In the genomic region with DNA sequence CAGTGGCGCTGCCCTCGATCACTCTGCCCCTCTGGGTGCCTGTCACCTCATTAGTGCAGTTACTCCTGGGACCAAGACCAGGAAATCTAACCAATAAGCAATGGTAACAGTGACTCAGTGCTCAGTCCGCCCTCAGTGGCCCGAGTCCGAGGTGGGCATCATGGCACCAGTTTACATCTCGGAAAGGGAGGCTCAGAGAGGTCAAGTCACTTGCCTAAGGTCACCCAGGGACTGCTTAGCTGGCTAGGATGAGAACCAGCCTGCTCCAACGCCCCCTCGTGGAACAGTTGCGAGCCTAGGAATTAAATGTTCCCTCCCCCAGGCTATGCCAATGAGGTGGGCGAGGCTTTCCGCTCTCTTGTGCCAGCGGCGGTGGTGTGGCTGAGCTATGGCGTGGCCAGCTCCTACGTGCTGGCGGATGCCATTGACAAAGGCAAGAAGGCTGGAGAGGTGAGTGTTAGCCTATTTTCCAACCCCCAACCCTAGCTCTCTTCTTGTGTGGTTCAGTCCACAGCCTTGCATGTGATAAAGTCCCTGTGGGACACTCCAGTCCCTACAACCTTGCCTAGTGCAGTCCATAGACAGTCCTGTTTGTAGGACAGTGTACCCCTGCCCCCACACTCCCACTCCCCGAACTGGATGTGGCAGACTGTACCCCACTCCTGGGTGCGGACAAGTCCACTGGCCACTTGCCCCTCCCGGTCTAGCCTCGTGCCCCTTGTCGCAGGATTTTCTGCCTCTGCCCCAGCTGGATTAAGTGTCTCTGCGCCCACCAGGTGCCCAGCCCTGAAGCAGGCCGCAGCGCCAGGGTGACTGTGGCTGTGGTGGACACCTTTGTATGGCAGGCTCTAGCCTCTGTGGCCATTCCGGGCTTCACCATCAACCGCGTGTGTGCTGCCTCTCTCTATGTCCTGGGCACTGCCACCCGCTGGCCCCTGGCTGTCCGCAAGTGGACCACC, we compare ENCODE assay signal across 8 cellular contexts. TPM values are rescaled to one million over a fixed set of nuclear protein-coding genes. Genes with fewer than 3 reads are reported as not detected.
A peak's percentile ranks its signal among the peaks of the same experiment; 100 is the strongest.
DNase-seq lines count a peak whose midpoint lies in the region; ATAC-seq and TF ChIP-seq lines count a peak whose summit lies in the region.

No MANE protein-coding gene starts in this region.

- H2AFZ ChIP-seq in OCI-LY7 (ENCODE audit: low read length), result peak overlapping the region; percentile 85; the same call in 1 of the 2 replicates

- WGBS in HUES64, result 50% methylated on average over 29 of the region's 29 CpGs

- ATAC-seq in GM19397 (IDR thresholded peaks at IDR 0.05; ENCODE audit: unreplicated experiment), result no peak

- H3K9me3 ChIP-seq in HUES64 (ENCODE audit: insufficient read depth, low read depth, low read length) (no peaks in the 10 kb centered on the region), OCI-LY7 (ENCODE audit: low read length) (no peaks in the 10 kb centered on the region), mucosa of stomach (ENCODE audit: control insufficient read depth, low read length) (no peaks in the 10 kb centered on the region)

- H3K4me2 ChIP-seq in OCI-LY7 (ENCODE audit: low read length), result peak overlapping the region; percentile 99

- H3K27me3 ChIP-seq in HUES64 (ENCODE audit: insufficient read depth, low read length) (no peaks in the 10 kb centered on the region), mucosa of stomach (ENCODE audit: control insufficient read depth, insufficient read depth, low read length) (no peaks in the 10 kb centered on the region)

- CTCF ChIA-PET in OCI-LY7 (lab: Charles Lee; ENCODE audit: unreplicated experiment), result interaction anchor here (0.6 to 1.3 kb wide), 2 partner anchors 139 to 681 kb away, joined by 3 to 5 read pairs; a partner anchor contains a TSS

- intact Hi-C loops in OCI-LY7 (cut with micrococcal nuclease; ENCODE audit: unreplicated experiment), result loop anchor here (1.0 to 10.0 kb wide), 3 partner anchors 9 to 1162 kb away; a partner anchor contains a TSS

- no TSS peak for BruUV-seq in OCI-LY7 (replicated peaks; lab: Mats Ljungman, UMichigan)

- H3K36me3 ChIP-seq in HUES64 (ENCODE audit: insufficient read depth, low read length) (peaks cover 18% of the 10 kb centered on the region), OCI-LY7 (ENCODE audit: insufficient read depth, low read length) (peaks cover 34% of the 10 kb centered on the region), mucosa of stomach (ENCODE audit: control insufficient read depth, insufficient read depth, low read length) (no peaks in the 10 kb centered on the region)

- DNase-seq in C1 segment of cervical spinal cord (lab: John Stamatoyannopoulos, UW) (peak in 11 of 14 donors; percentile 5 to 62 (median 34)), OCI-LY7 (ENCODE audit: low spot score) (peak; percentile 86), activated T-cell treated with anti-CD3 and anti-CD28 coated beads for 4 hours (peak; percentile 80), epithelial cell of prostate (ENCODE audit: low read depth, low spot score) (no peak)
- DNase-seq in stimulated activated CD8-positive, alpha-beta memory T cell treated with anti-CD3 and anti-CD28 coated beads, Interleukin-4, amount 100 ng/mL, for 48 hours, result peak; percentile 93

- H3K4me3 ChIP-seq in HUES64 (ENCODE audit: low read length) (peak overlapping the region; percentile 71), OCI-LY7 (ENCODE audit: low read depth, low read length, poor library complexity, severe bottlenecking) (peak overlapping the region; percentile 93), mucosa of stomach (ENCODE audit: low read length) (peak overlapping the region; percentile 31)

- H3K4me1 ChIP-seq in HUES64 (ENCODE audit: insufficient read depth, low read length) (peaks cover 18% of the 10 kb centered on the region; the same call in 1 of the 2 replicates), OCI-LY7 (ENCODE audit: insufficient read depth, low read length, poor library complexity, severe bottlenecking) (peaks cover 32% of the 10 kb centered on the region), mucosa of stomach (ENCODE audit: control insufficient read depth, insufficient read depth, low read length) (peaks cover 42% of the 10 kb centered on the region)

- peaks cover 45% of the 10 kb centered on the region; the same call in 1 of the 2 replicates for H3K79me2 ChIP-seq in OCI-LY7 (ENCODE audit: insufficient read depth, low read depth, low read length)

- H3K27ac ChIP-seq in HUES64 (ENCODE audit: low read depth, low read length) (no peak overlapping the region), OCI-LY7 (ENCODE audit: low read depth, low read length, poor library complexity, severe bottlenecking) (peak overlapping the region; percentile 75), epithelial cell of prostate (peak overlapping the region; percentile 99)

- H4K20me1 ChIP-seq in OCI-LY7 (ENCODE audit: insufficient read depth, low read length), result no peaks in the 10 kb centered on the region

- H3K9ac ChIP-seq in HUES64 (ENCODE audit: low read depth, low read length), result peak overlapping the region; percentile 76
- peak overlapping the region; percentile 61 for H3K9ac ChIP-seq in mucosa of stomach (ENCODE audit: low read length)

- peak; percentile 78 for TF ChIP-seq CTCF in OCI-LY7 (conservative IDR thresholded peaks at IDR 0.05; ENCODE audit: low read length)

- H3K9me2 ChIP-seq in OCI-LY7 (ENCODE audit: insufficient read depth, low read length), result no peaks in the 10 kb centered on the region

- POLR2A ChIA-PET in OCI-LY7 (lab: Charles Lee), result interaction anchor here (0.6 to 5.5 kb wide), 2 partner anchors 9 to 192 kb away, joined by 3 to 48 read pairs; no protein-coding TSS in a partner anchor

RNA-seq across cellular contexts. Expression of a gene that starts 1.1 kb away (rescaled TPM):
- polyA plus RNA-seq in HUES64 (2013, experiment 1 of 2), result 46.7 TPM
- 49.5 TPM for polyA plus RNA-seq in HUES64 (2013, experiment 2 of 2)
- 70.5 and 81.9 TPM in 2 replicates for total RNA-seq in OCI-LY7 (2014; rRNA removed; shearing (Covaris generic))
- 63.6 and 83.2 TPM in 2 replicates for total RNA-seq in OCI-LY7 (2022)

RNA-seq across cellular contexts. Expression of a gene that starts 29.9 kb away (rescaled TPM):
- polyA plus RNA-seq in HUES64 (2013, experiment 1 of 2), result 2.0 TPM
- 2.0 TPM for polyA plus RNA-seq in HUES64 (2013, experiment 2 of 2)
- 0.22 and 0.31 TPM in 2 replicates for total RNA-seq in OCI-LY7 (2014; rRNA removed; shearing (Covaris generic))
- total RNA-seq in OCI-LY7 (2022), result 0.11 and 0.18 TPM in 2 replicates

RNA-seq across cellular contexts. Expression of a gene that starts 39.5 kb away (rescaled TPM):
- 7.4 TPM for polyA plus RNA-seq in HUES64 (2013, experiment 1 of 2)
- polyA plus RNA-seq in HUES64 (2013, experiment 2 of 2), result 12.8 TPM
- total RNA-seq in OCI-LY7 (2014; rRNA removed; shearing (Covaris generic)), result 6.9 and 8.0 TPM in 2 replicates
- 12.3 and 13.8 TPM in 2 replicates for total RNA-seq in OCI-LY7 (2022)

RNA-seq across cellular contexts. Expression of a gene that starts 45.1 kb away (rescaled TPM):
- not detected for polyA plus RNA-seq in HUES64 (2013, experiment 1 of 2)
- polyA plus RNA-seq in HUES64 (2013, experiment 2 of 2), result not detected
- not detected in 2 replicates for total RNA-seq in OCI-LY7 (2014; rRNA removed; shearing (Covaris generic))
- total RNA-seq in OCI-LY7 (2022), result not detected in 2 replicates

Comparison
In these comparisons a context has a peak if more than half of its experiments do, and no peak if none do; other contexts are left out.
1. H3K4me3 ChIP-seq: peak in every context shown above with its lines; median percentile 93 in OCI-LY7; 71 in HUES64; 31 in mucosa of stomach.